ENCODE assay signal across 13 cellular contexts in genomic region chr4:185592845-185593488, GRCh38. TPM values are rescaled to one million over a fixed set of nuclear protein-coding genes. Genes with fewer than 3 reads are reported as not detected.
DNase-seq lines count a peak whose midpoint lies in the region; ATAC-seq and TF ChIP-seq lines count a peak whose summit lies in the region.
"Had no signal": no experiment of that assay in that cellular context is flagged by ENCODE, and none has a peak within 500 bp of the region (broad histone marks: within the 10 kb centered on the region; RNA-seq: fewer than 3 reads in every experiment).

No MANE protein-coding gene starts in this region.

- H3K4me3 ChIP-seq in SU-DHL-6 (ENCODE audit: insufficient read depth, low read length, poor library complexity, severe bottlenecking) (peak overlapping the region; percentile 58), fibroblast of villous mesenchyme (ENCODE audit: low read depth, low read length) (no peak overlapping the region), rectal smooth muscle tissue (ENCODE audit: low read length) (no peak overlapping the region), left lung (no peak overlapping the region)

- H2AFZ ChIP-seq in SU-DHL-6 (ENCODE audit: low read depth, low read length, severe bottlenecking): peak overlapping the region; percentile 46

- peaks cover 43% of the 10 kb centered on the region for H3K79me2 ChIP-seq in SU-DHL-6 (ENCODE audit: insufficient read depth, low read length)

- ATAC-seq in left lung: no peak

- peak overlapping the region; percentile 97 for H3K4me2 ChIP-seq in SU-DHL-6 (ENCODE audit: low read depth, low read length, poor library complexity, severe bottlenecking)

- DNase-seq in GM13977 (ENCODE audit: low spot score): no peak
- peak; percentile 35 for DNase-seq in fibroblast of villous mesenchyme (ENCODE audit: low read depth)
- DNase-seq in erythroblast (lab: John Stamatoyannopoulos, UW): no peak
- DNase-seq in NCI-H345 (lab: John Stamatoyannopoulos, UW): no peak
- no peak for DNase-seq in glomerular visceral epithelial cell (ENCODE audit: extremely low spot score)
- DNase-seq in left lung: no peak
- DNase-seq: activated B cell treated with CpG ODN at 0.5 μM for 24 hours; activated naive CD4-positive, alpha-beta T cell treated with anti-CD3 and anti-CD28 coated beads, Interleukin-2, amount 50 U/mL, for 16 hours; midbrain; NCI-H2227 treated with DMSO at 0.1 percent for 48 hours; SW 1271 had no signal

- H3F3A ChIP-seq in SU-DHL-6 (ENCODE audit: insufficient read depth): peaks cover 74% of the 10 kb centered on the region

- H3K27ac ChIP-seq in SU-DHL-6 (ENCODE audit: low read depth, low read length) (peak overlapping the region; percentile 99), rectal smooth muscle tissue (ENCODE audit: low read depth, low read length) (peak overlapping the region; percentile 60), left lung (no peak overlapping the region)

- H3K36me3 ChIP-seq in SU-DHL-6 (ENCODE audit: low read length): no peaks in the 10 kb centered on the region
- no peaks in the 10 kb centered on the region for H3K36me3 ChIP-seq in rectal smooth muscle tissue (ENCODE audit: control insufficient read depth, insufficient read depth, low read length)
- no peaks in the 10 kb centered on the region for H3K36me3 ChIP-seq in left lung

- H4K20me1 ChIP-seq in SU-DHL-6 (ENCODE audit: low read depth, low read length): no peaks in the 10 kb centered on the region

- H3K27me3 ChIP-seq in SU-DHL-6 (ENCODE audit: low read length): no peaks in the 10 kb centered on the region
- H3K27me3 ChIP-seq in rectal smooth muscle tissue (ENCODE audit: control insufficient read depth, insufficient read depth, low read length): no peaks in the 10 kb centered on the region
- H3K27me3 ChIP-seq in left lung: peaks cover 0 to 5% of the 10 kb centered on the region in 2 donors

- peak overlapping the region; percentile 83 for H3K9ac ChIP-seq in SU-DHL-6 (ENCODE audit: low read length)
- no peak overlapping the region for H3K9ac ChIP-seq in rectal smooth muscle tissue (ENCODE audit: low read length)

- TF ChIP-seq CTCF in GM13977 (IDR thresholded peaks at IDR 0.05; ENCODE audit: extremely low read depth, insufficient read depth, missing control alignments) (peak; percentile 16), SU-DHL-6 (IDR thresholded peaks at IDR 0.05; ENCODE audit: insufficient read depth, low read length, poor library complexity, severe bottlenecking) (no peak), fibroblast of villous mesenchyme (IDR thresholded peaks at IDR 0.05; ENCODE audit: insufficient read depth, low read depth, low read length) (no peak), left lung (IDR thresholded peaks at IDR 0.05) (no peak)

- in situ Hi-C loops in GM13977 (cut with MboI; ENCODE audit: low pct_unique_long_range_greater_than_20kb, low sequenced_read_pairs, unreplicated experiment): no loop called here

- H3K9me2 ChIP-seq in SU-DHL-6 (replicated peaks; ENCODE audit: insufficient read depth, low read length): no peaks in the 10 kb centered on the region

- H3K9me3 ChIP-seq in SU-DHL-6 (ENCODE audit: insufficient read depth, low read length) (no peaks in the 10 kb centered on the region), left lung (no peaks in the 10 kb centered on the region)

- intact Hi-C loops in left lung (cut with DNase I): loop anchor here in 1 of 2 donors (10.0 kb wide), 1 partner anchor 118 kb away; the partner anchor contains the start of gene CCDC110

- no peak for TF ChIP-seq POLR2A in erythroblast (IDR thresholded peaks at IDR 0.05; ENCODE audit: low read length)

- H3K4me1 ChIP-seq in rectal smooth muscle tissue (ENCODE audit: control insufficient read depth, insufficient read depth, low read length) (peaks cover 6% of the 10 kb centered on the region), left lung (no peaks in the 10 kb centered on the region)

RNA-seq across cellular contexts. Expression of gene PDLIM3, which starts 57.7 kb away (rescaled TPM):
- total RNA-seq in fibroblast of villous mesenchyme: 15.1 and 96.6 TPM in 2 replicates
- 10 to 100 TPM; 33.6 to 43.1 TPM for total RNA-seq in left lung

Comparison
In these comparisons a context has a peak if more than half of its experiments do, and no peak if none do; other contexts are left out.
1. H3K27ac ChIP-seq: peak in SU-DHL-6 (single experiment) and rectal smooth muscle tissue (single experiment); none in left lung (0 of 2).